ENCODE assay signal across 15 cellular contexts in genomic region chr16:85419503-85420408, GRCh38.
DNase-seq lines count a peak whose midpoint lies in the region; ATAC-seq, FAIRE-seq and TF ChIP-seq lines count a peak whose summit lies in the region.
"Had no signal": no experiment of that assay in that cellular context is flagged by ENCODE, and none has a peak within 500 bp of the region (broad histone marks: within the 10 kb centered on the region; RNA-seq: fewer than 3 reads in every experiment).

No MANE protein-coding gene starts in this region.

- no TSS peak for BruUV-seq in Caco-2 (replicated peaks; lab: Mats Ljungman, UMichigan)

- H3K27ac Mint-ChIP-seq in Caco-2 (ENCODE audit: unreplicated experiment) (no peak overlapping the region), endothelial cell (ENCODE audit: unreplicated experiment) (no peak overlapping the region), nephron progenitor cell (no peak overlapping the region), neural progenitor cell (no peak overlapping the region)
- H3K27ac Mint-ChIP-seq: activated naive CD4-positive, alpha-beta T cell treated with anti-CD3 and anti-CD28 coated beads, Interleukin-2, amount 10 ng/mL, durations not matched to agents 7 days and 5 days; memory B cell had no signal

- DNase-seq in ACHN (peak; percentile 32), Caco-2 (peak; percentile 0 to 34), endothelial cell (ENCODE audit: low spot score) (peak; percentile 1), nephron progenitor cell (peak; percentile 3), neural progenitor cell (ENCODE audit: low spot score) (no peak), small intestine (no peak)

- intact Hi-C loops in Caco-2 (cut with micrococcal nuclease; ENCODE audit: unreplicated experiment): no loop called here

- peaks cover 27% of the 10 kb centered on the region for H3F3A ChIP-seq in neural progenitor cell (ENCODE audit: low read depth)

- H4K20me1 ChIP-seq in neural progenitor cell (ENCODE audit: low read depth): peaks cover 24% of the 10 kb centered on the region

- ATAC-seq in GM19324 (IDR thresholded peaks at IDR 0.05; ENCODE audit: low FRiP score, unreplicated experiment): no peak
- ATAC-seq: SK-N-SH treated with all-trans-retinoic acid at 6 μM for 48 hours had no signal

- no peak for FAIRE-seq in small intestine (lab: Jason Lieb, UNC)

- TF ChIP-seq CTCF in Caco-2 (IDR thresholded peaks at IDR 0.05; ENCODE audit: insufficient read depth in 1 of 2, low read depth in 1 of 2, low read length in 1 of 2, severe bottlenecking in 1 of 2, unreplicated experiment in 1 of 2): no peak
- no peak for TF ChIP-seq CTCF in endothelial cell (IDR thresholded peaks at IDR 0.05; ENCODE audit: unreplicated experiment)
- TF ChIP-seq CTCF in nephron progenitor cell (IDR thresholded peaks at IDR 0.05): no peak
- no peak for TF ChIP-seq CTCF in neural progenitor cell (IDR thresholded peaks at IDR 0.05)

- H3K4me3 ChIP-seq in Caco-2 (ENCODE audit: low read depth, low read length) (no peak overlapping the region), neural progenitor cell (no peak overlapping the region), small intestine (ENCODE audit: low read depth in 1 of 2, low read length in 2 of 2) (no peak overlapping the region)
- H3K4me3 ChIP-seq: colonic mucosa, Peyer's patch, psoas muscle had no signal

- H3K4me1 ChIP-seq in Caco-2 (peaks cover 39% of the 10 kb centered on the region), neural progenitor cell (peaks cover 18% of the 10 kb centered on the region), small intestine (ENCODE audit: control insufficient read depth in 2 of 2, insufficient read depth in 1 of 2, low read depth in 1 of 2, low read length in 1 of 2) (peaks cover 0 to 3% of the 10 kb centered on the region in 2 donors)

- H3K9me3 ChIP-seq in Caco-2: no peaks in the 10 kb centered on the region
- no peaks in the 10 kb centered on the region for H3K9me3 ChIP-seq in neural progenitor cell (ENCODE audit: low read depth)
- H3K9me3 ChIP-seq in small intestine (ENCODE audit: control insufficient read depth, low read depth): no peaks in the 10 kb centered on the region
- H3K9me3 ChIP-seq: colonic mucosa, Peyer's patch, psoas muscle had no signal

- no peak overlapping the region for H2AFZ ChIP-seq in neural progenitor cell (replicated peaks)

- CTCF ChIA-PET in Caco-2 (lab: Charles Lee): interaction anchor here (0.6 to 3.4 kb wide), 9 partner anchors 9 to 202 kb away, joined by 3 to 59 read pairs (median 4); no protein-coding TSS in a partner anchor

- H3K4me1 Mint-ChIP-seq in Caco-2 (ENCODE audit: low read depth, unreplicated experiment): peaks cover 10% of the 10 kb centered on the region
- H3K4me1 Mint-ChIP-seq in endothelial cell (ENCODE audit: unreplicated experiment): peaks cover 2% of the 10 kb centered on the region
- H3K4me1 Mint-ChIP-seq in nephron progenitor cell: peaks cover 42% of the 10 kb centered on the region
- H3K4me1 Mint-ChIP-seq in neural progenitor cell: peaks cover 34% of the 10 kb centered on the region
- H3K4me1 Mint-ChIP-seq: memory B cell had no signal

- POLR2A ChIA-PET in Caco-2 (lab: Charles Lee): no interaction called here

- H3K36me3 Mint-ChIP-seq in Caco-2 (ENCODE audit: insufficient read depth, unreplicated experiment) (peaks cover 5% of the 10 kb centered on the region), endothelial cell (ENCODE audit: low read depth, unreplicated experiment) (no peaks in the 10 kb centered on the region), nephron progenitor cell (ENCODE audit: low read depth) (no peaks in the 10 kb centered on the region), neural progenitor cell (no peaks in the 10 kb centered on the region)
- H3K36me3 Mint-ChIP-seq: activated naive CD4-positive, alpha-beta T cell treated with anti-CD3 and anti-CD28 coated beads, Interleukin-2, amount 10 ng/mL, durations not matched to agents 7 days and 5 days; memory B cell; naive thymus-derived CD8-positive, alpha-beta T cell had no signal

- 81 to 85% (median 81%) methylated on average over 21 of the region's 21 CpGs for WGBS in small intestine, 3 donors

- H3K27me3 ChIP-seq in Caco-2 (replicated peaks; ENCODE audit: control insufficient read depth, insufficient read depth, low read length): no peaks in the 10 kb centered on the region
- no peaks in the 10 kb centered on the region for H3K27me3 ChIP-seq in neural progenitor cell
- no peaks in the 10 kb centered on the region for H3K27me3 ChIP-seq in small intestine (ENCODE audit: control insufficient read depth in 2 of 2, insufficient read depth in 2 of 2, low read length in 2 of 2)
- H3K27me3 ChIP-seq: colonic mucosa, Peyer's patch had no signal

- no peak overlapping the region for H3K27ac ChIP-seq in neural progenitor cell
- no peak overlapping the region for H3K27ac ChIP-seq in small intestine (ENCODE audit: low read depth in 1 of 2, low read length in 1 of 2)
- H3K27ac ChIP-seq: colonic mucosa, KMS-11, Peyer's patch, psoas muscle had no signal

- H3K36me3 ChIP-seq in Caco-2 (ENCODE audit: control insufficient read depth, insufficient read depth, low read length) (no peaks in the 10 kb centered on the region; the same call in 1 of the 2 replicates), neural progenitor cell (no peaks in the 10 kb centered on the region), small intestine (ENCODE audit: control insufficient read depth in 2 of 2, insufficient read depth in 2 of 2, low read length in 2 of 2) (no peaks in the 10 kb centered on the region)
- H3K36me3 ChIP-seq: colonic mucosa, Peyer's patch had no signal

- no peaks in the 10 kb centered on the region for H3K9me3 Mint-ChIP-seq in Caco-2 (ENCODE audit: unreplicated experiment)
- no peaks in the 10 kb centered on the region for H3K9me3 Mint-ChIP-seq in endothelial cell (ENCODE audit: unreplicated experiment)
- H3K9me3 Mint-ChIP-seq in nephron progenitor cell: no peaks in the 10 kb centered on the region
- H3K9me3 Mint-ChIP-seq in neural progenitor cell: no peaks in the 10 kb centered on the region
- H3K9me3 Mint-ChIP-seq: activated naive CD4-positive, alpha-beta T cell treated with anti-CD3 and anti-CD28 coated beads, Interleukin-2, amount 10 ng/mL, durations not matched to agents 7 days and 5 days; memory B cell; naive thymus-derived CD8-positive, alpha-beta T cell had no signal

- H3K27me3 Mint-ChIP-seq in Caco-2 (ENCODE audit: insufficient read depth, unreplicated experiment) (no peaks in the 10 kb centered on the region), endothelial cell (ENCODE audit: unreplicated experiment) (no peaks in the 10 kb centered on the region), nephron progenitor cell (ENCODE audit: low read depth, poor library complexity) (peaks cover 63% of the 10 kb centered on the region), neural progenitor cell (ENCODE audit: insufficient read depth, low read depth) (peaks cover 16% of the 10 kb centered on the region)
- H3K27me3 Mint-ChIP-seq: naive thymus-derived CD8-positive, alpha-beta T cell had no signal

- in situ Hi-C loops in ACHN (cut with HindIII; ENCODE audit: low pct_ligation_motif_present, low pct_unique_long_range_greater_than_20kb, low sequenced_read_pairs): no loop called here

- H3K79me2 ChIP-seq in neural progenitor cell (ENCODE audit: low read depth): no peaks in the 10 kb centered on the region

- H3K9ac ChIP-seq in neural progenitor cell: no peak overlapping the region
- H3K9ac ChIP-seq: KMS-11 had no signal

- no peak overlapping the region for H3K4me2 ChIP-seq in neural progenitor cell
- H3K4me2 ChIP-seq: KMS-11 had no signal

- no peak overlapping the region for H3K4me3 Mint-ChIP-seq in Caco-2 (ENCODE audit: unreplicated experiment)
- no peak overlapping the region for H3K4me3 Mint-ChIP-seq in endothelial cell (ENCODE audit: unreplicated experiment)
- no peak overlapping the region for H3K4me3 Mint-ChIP-seq in nephron progenitor cell
- no peak overlapping the region for H3K4me3 Mint-ChIP-seq in neural progenitor cell
- H3K4me3 Mint-ChIP-seq: activated naive CD4-positive, alpha-beta T cell treated with anti-CD3 and anti-CD28 coated beads, Interleukin-2, amount 10 ng/mL, durations not matched to agents 7 days and 5 days; memory B cell; naive thymus-derived CD8-positive, alpha-beta T cell had no signal

Comparison
In these comparisons a context has a peak if more than half of its experiments do, and no peak if none do; other contexts are left out.
1. DNase-seq: peak in ACHN (single experiment), Caco-2 (2 of 2), endothelial cell (single experiment) and nephron progenitor cell (single experiment); none in neural progenitor cell (single experiment) and small intestine (single experiment).